33 cellular contexts compared by ENCODE assay signal in the genomic region with DNA sequence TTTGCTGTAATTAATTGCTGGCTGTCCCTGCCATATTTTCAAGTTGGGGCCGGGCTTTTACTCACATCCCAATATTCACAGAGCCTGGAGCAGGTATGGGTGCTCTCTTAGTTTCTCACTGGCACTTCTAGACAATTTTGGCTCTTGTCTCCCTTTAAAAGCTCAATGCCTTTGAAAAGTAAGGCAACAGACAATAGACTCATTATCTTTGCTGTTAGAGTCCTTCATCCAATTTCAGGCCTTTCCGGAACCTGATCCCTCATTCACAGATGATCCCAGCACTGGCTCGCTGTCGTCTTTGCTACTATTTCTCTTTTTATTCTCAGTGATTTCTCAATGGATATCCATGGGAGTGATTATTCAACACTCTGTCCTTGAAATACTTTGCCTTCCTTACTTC. TPM values are rescaled to one million over a fixed set of nuclear protein-coding genes. Genes with fewer than 3 reads are reported as not detected.
"Had no signal": no experiment of that assay in that cellular context is flagged by ENCODE, and none has a peak within 500 bp of the region (broad histone marks: within the 10 kb centered on the region; RNA-seq: fewer than 3 reads in every experiment).

No MANE protein-coding gene starts in this region.

- H3K27ac ChIP-seq: colonic mucosa, neutrophil, pancreas, prostate gland, sigmoid colon, thoracic aorta, uterus had no signal

- H3K27ac Mint-ChIP-seq: activated CD4-positive, alpha-beta memory T cell treated with anti-CD3 and anti-CD28 coated beads for 36 hours; activated CD4-positive, alpha-beta T cell treated with anti-CD3 and anti-CD28 coated beads, Interleukin-2, amount 10 ng/mL, durations not matched to agents 24 days and 14 days; mesothelial cell of epicardium; naive B cell; nephron progenitor cell; stimulated activated effector memory CD8-positive, alpha-beta T cell treated with anti-CD3 and anti-CD28 coated beads, Interleukin-12 subunit alpha, Interleukin-12 subunit beta, amount 100 ng/mL, for 72 hours; stimulated activated naive CD8-positive, alpha-beta T cell treated with anti-CD3 and anti-CD28 coated beads, Interleukin-15, Interleukin-2, amounts not matched to agents 100 ng/mL and 50 ng/mL, for 24 hours; type B pancreatic cell had no signal

- H3K4me1 ChIP-seq: colonic mucosa, prostate gland, uterus had no signal

- H3K9me3 ChIP-seq: colonic mucosa, neutrophil, pancreas, prostate gland, sigmoid colon, thoracic aorta, uterus had no signal

- H3K36me3 ChIP-seq: colonic mucosa, neutrophil, pancreas, prostate gland, sigmoid colon, thoracic aorta, uterus had no signal

- DNase-seq: activated CD4-positive, alpha-beta memory T cell treated with anti-CD3 and anti-CD28 coated beads for 36 hours; activated CD4-positive, alpha-beta T cell treated with anti-CD3 and anti-CD28 coated beads, Interleukin-2, amount 10 ng/mL, durations not matched to agents 24 days and 14 days; activated CD4-positive, CD25-positive, alpha-beta regulatory T cell treated with anti-CD3 and anti-CD28 coated beads, Interleukin-2, amount 50 U/mL, for 72 hours; activated CD8-positive, alpha-beta memory T cell treated with anti-CD3 and anti-CD28 coated beads, Interleukin-2, amount 50 U/mL, for 4 hours; activated gamma-delta T cell treated with Interleukin-2 at 50 U/mL for 16 hours; activated naive CD4-positive, alpha-beta T cell treated with anti-CD3 and anti-CD28 coated beads, Interleukin-2, amount 50 U/mL, for 16 hours; activated T-cell treated with anti-CD3 and anti-CD28 coated beads, Interleukin-2, amount 50 U/mL, for 1 hour; amniotic stem cell; colonic mucosa; effector CD8-positive, alpha-beta T cell; erythroblast; foreskin fibroblast; head of caudate nucleus; hippocampal formation; left cardiac atrium; left ventricle myocardium superior; naive B cell; nephron progenitor cell; pancreas; retina; sigmoid colon; small intestine; stimulated activated CD4-positive, alpha-beta T cell treated with anti-CD3 and anti-CD28 coated beads, Interleukin-4, amount 100 ng/mL, for 24 hours; T1000; uterus had no signal

- H3K27me3 ChIP-seq: colonic mucosa, pancreas, sigmoid colon, uterus had no signal

- H3K36me3 Mint-ChIP-seq: stimulated activated effector memory CD8-positive, alpha-beta T cell treated with anti-CD3 and anti-CD28 coated beads, Interleukin-12 subunit alpha, Interleukin-12 subunit beta, amount 100 ng/mL, for 72 hours had no signal

- H3K4me3 Mint-ChIP-seq: activated CD4-positive, alpha-beta memory T cell treated with anti-CD3 and anti-CD28 coated beads for 36 hours; activated CD4-positive, alpha-beta T cell treated with anti-CD3 and anti-CD28 coated beads, Interleukin-2, amount 10 ng/mL, durations not matched to agents 24 days and 14 days; mesothelial cell of epicardium; naive B cell; nephron progenitor cell; stimulated activated effector memory CD8-positive, alpha-beta T cell treated with anti-CD3 and anti-CD28 coated beads, Interleukin-12 subunit alpha, Interleukin-12 subunit beta, amount 100 ng/mL, for 72 hours; stimulated activated naive CD8-positive, alpha-beta T cell treated with anti-CD3 and anti-CD28 coated beads, Interleukin-15, Interleukin-2, amounts not matched to agents 100 ng/mL and 50 ng/mL, for 24 hours; type B pancreatic cell had no signal

- H3K4me1 Mint-ChIP-seq: activated CD4-positive, alpha-beta T cell treated with anti-CD3 and anti-CD28 coated beads, Interleukin-2, amount 10 ng/mL, durations not matched to agents 24 days and 14 days; naive B cell; stimulated activated effector memory CD8-positive, alpha-beta T cell treated with anti-CD3 and anti-CD28 coated beads, Interleukin-12 subunit alpha, Interleukin-12 subunit beta, amount 100 ng/mL, for 72 hours had no signal

- H3K9me3 Mint-ChIP-seq: type B pancreatic cell had no signal

- H3K4me3 ChIP-seq: colonic mucosa, pancreas, prostate gland, sigmoid colon, thoracic aorta, uterus had no signal

RNA-seq across cellular contexts. Expression of a gene that starts 6.7 kb away (rescaled TPM):
- total RNA-seq: activated CD4-positive, alpha-beta T cell treated with anti-CD3 and anti-CD28 coated beads, Interleukin-2, amount 10 ng/mL, durations not matched to agents 24 days and 14 days; activated CD8-positive, alpha-beta memory T cell treated with anti-CD3 and anti-CD28 coated beads for 36 hours had no signal
